In genomic region chr21:35503646-35504045, GRCh38 we compare ENCODE assay signal across 12 cellular contexts.
DNase-seq lines count a peak whose midpoint lies in the region; ATAC-seq, FAIRE-seq and TF ChIP-seq lines count a peak whose summit lies in the region.
"Had no signal": no experiment of that assay in that cellular context is flagged by ENCODE, and none has a peak within 500 bp of the region (broad histone marks: within the 10 kb centered on the region; RNA-seq: fewer than 3 reads in every experiment).

No MANE protein-coding gene starts in this region.

- peak; percentile 87 for ATAC-seq in CD4-positive, alpha-beta T cell (ENCODE audit: poor library complexity)
- no peak for ATAC-seq in HG02588 (IDR thresholded peaks at IDR 0.05; ENCODE audit: unreplicated experiment)
- no peak for ATAC-seq in HG02970 (IDR thresholded peaks at IDR 0.05; ENCODE audit: low FRiP score, unreplicated experiment)
- ATAC-seq in foreskin keratinocyte = no peak
- ATAC-seq: left colon had no signal

- no peaks in the 10 kb centered on the region for H3K27me3 ChIP-seq in CD4-positive, alpha-beta T cell (ENCODE audit: control insufficient read depth, insufficient read depth, low read length)
- no peaks in the 10 kb centered on the region for H3K27me3 ChIP-seq in adipocyte (replicated peaks; ENCODE audit: control insufficient read depth, insufficient read depth, low read length)
- H3K27me3 ChIP-seq in foreskin keratinocyte = no peaks in the 10 kb centered on the region

- H3K27ac ChIP-seq in CD4-positive, alpha-beta T cell (ENCODE audit: low read depth, low read length) = peak overlapping the region; percentile 62
- H3K27ac ChIP-seq in foreskin keratinocyte (no peak overlapping the region), kidney (ENCODE audit: low read depth in 2 of 2, low read length in 2 of 2) (no peak overlapping the region)

- CTCF ChIA-PET in CD4-positive, alpha-beta T cell (lab: Charles Lee) = interaction anchor here (1.4 kb wide), 1 partner anchor 758 kb away, joined by 3 read pairs; no protein-coding TSS in a partner anchor

- DNase-seq in CD4-positive, alpha-beta T cell = peak in 9 of 10 experiments; percentile 3 to 49 (median 42)
- DNase-seq in KBM-7 (peak; percentile 89), adipocyte (ENCODE audit: low read depth) (peak; percentile 4), mucosa of gallbladder (ENCODE audit: low spot score) (peak; percentile 12), foreskin keratinocyte (no peak), kidney (no peak)
- DNase-seq: effector memory CD4-positive, alpha-beta T cell; left colon; NCI-H1105; stimulated activated CD4-positive, alpha-beta T cell treated with anti-CD3 and anti-CD28 coated beads, Interleukin-12 subunit alpha, Interleukin-12 subunit beta, amount 100 ng/mL, for 4 hours had no signal

- H3K9me3 ChIP-seq in CD4-positive, alpha-beta T cell (ENCODE audit: control insufficient read depth, low read length) = no peaks in the 10 kb centered on the region
- H3K9me3 ChIP-seq in adipocyte (ENCODE audit: control insufficient read depth, low read length) (no peaks in the 10 kb centered on the region), kidney (ENCODE audit: control insufficient read depth in 1 of 2, low read length in 2 of 2) (no peaks in the 10 kb centered on the region)

- no peaks in the 10 kb centered on the region for H3K27me3 Mint-ChIP-seq in CD4-positive, alpha-beta T cell

- H3K27ac Mint-ChIP-seq in CD4-positive, alpha-beta T cell = peak overlapping the region; percentile 81

- peaks cover 57% of the 10 kb centered on the region for H3K4me1 Mint-ChIP-seq in CD4-positive, alpha-beta T cell (ENCODE audit: low read depth)

- no peak for FAIRE-seq in kidney (lab: Jason Lieb, UNC)

- peak overlapping the region; percentile 76 for H3K4me3 Mint-ChIP-seq in CD4-positive, alpha-beta T cell

- no peaks in the 10 kb centered on the region for H3K9me3 Mint-ChIP-seq in CD4-positive, alpha-beta T cell

- POLR2A ChIA-PET in CD4-positive, alpha-beta T cell (lab: Charles Lee) = interaction anchor here (0.5 to 3.1 kb wide), 11 partner anchors 8 to 816 kb away, joined by 3 to 25 read pairs (median 4); partner anchors contain the start of gene MORC3

- in situ Hi-C loops in KBM-7 (cut with MboI; ENCODE audit: low pct_unique_long_range_greater_than_20kb, low sequenced_read_pairs) = no loop called here

- TF ChIP-seq CTCF in CD4-positive, alpha-beta T cell (IDR thresholded peaks at IDR 0.05) = no peak
- TF ChIP-seq CTCF in foreskin keratinocyte (conservative IDR thresholded peaks at IDR 0.05) (no peak), kidney (IDR thresholded peaks at IDR 0.05; ENCODE audit: borderline replicate concordance, extremely low read depth, insufficient read depth) (no peak)

- H3K4me1 ChIP-seq in adipocyte (ENCODE audit: control insufficient read depth, insufficient read depth, low read length) = peaks cover 33% of the 10 kb centered on the region
- H3K4me1 ChIP-seq in foreskin keratinocyte = no peaks in the 10 kb centered on the region
- no peaks in the 10 kb centered on the region for H3K4me1 ChIP-seq in kidney (ENCODE audit: control insufficient read depth in 1 of 2, insufficient read depth in 1 of 2, low read depth in 1 of 2, low read length in 2 of 2)

- no peaks in the 10 kb centered on the region for H3K36me3 ChIP-seq in adipocyte (ENCODE audit: control insufficient read depth, insufficient read depth, low read length, severe bottlenecking)
- no peaks in the 10 kb centered on the region for H3K36me3 ChIP-seq in kidney (ENCODE audit: control insufficient read depth in 1 of 2, insufficient read depth in 2 of 2, low read length in 2 of 2)

- H3K4me3 ChIP-seq in adipocyte (ENCODE audit: low read length) (no peak overlapping the region), kidney (ENCODE audit: low read length in 2 of 2) (no peak overlapping the region)

- intact Hi-C loops in CD4-positive, alpha-beta T cell (cut with DNase I, micrococcal nuclease) = loop anchor here in 1 of 2 experiments (10.0 kb wide), 1 partner anchor 79 kb away; no protein-coding TSS in a partner anchor
- intact Hi-C loops in kidney (cut with DNase I) = no loop called here

- H3K9ac ChIP-seq in adipocyte (ENCODE audit: low read length) (peak overlapping the region; percentile 16), kidney (ENCODE audit: low read length in 2 of 2) (no peak overlapping the region)

- H3K36me3 Mint-ChIP-seq in CD4-positive, alpha-beta T cell (ENCODE audit: low read depth) = no peaks in the 10 kb centered on the region

Comparison
In these comparisons a context has a peak if more than half of its experiments do, and no peak if none do; other contexts are left out.
1. DNase-seq: peak in CD4-positive, alpha-beta T cell (9 of 10), KBM-7 (single experiment), adipocyte (single experiment) and mucosa of gallbladder (single experiment); none in foreskin keratinocyte (0 of 2) and kidney (single experiment).